8 cellular contexts compared by ENCODE assay signal in genomic region chr20:17431621-17432364, GRCh38.
DNase-seq lines count a peak whose midpoint lies in the region; ATAC-seq, FAIRE-seq and TF ChIP-seq lines count a peak whose summit lies in the region.

No MANE protein-coding gene starts in this region.

- no peak overlapping the region for H3K4me3 ChIP-seq in fibroblast of the aortic adventitia (ENCODE audit: low read depth, low read length)

- TF ChIP-seq CTCF in D721Med (IDR thresholded peaks at IDR 0.05; ENCODE audit: insufficient read depth, missing control alignments) (peak; percentile 78), fibroblast of the aortic adventitia (IDR thresholded peaks at IDR 0.05; ENCODE audit: insufficient read depth, low read length) (peak; percentile 87)

- no peak for FAIRE-seq in D721Med (lab: Jason Lieb, UNC)
- FAIRE-seq in urothelium cell line (lab: Jason Lieb, UNC), result no peak

- DNase-seq in D721Med (ENCODE audit: insufficient read length, low spot score), result no peak
- peak; percentile 81 for DNase-seq in NCI-H748 treated with DMSO at 0.1 percent for 48 hours (lab: John Stamatoyannopoulos, UW)
- DNase-seq in activated T-cell treated with anti-CD3 and anti-CD28 coated beads for 48 hours (ENCODE audit: low read depth), result peak; percentile 21
- peak; percentile 66 for DNase-seq in fibroblast of the aortic adventitia (ENCODE audit: low read depth)
- peak in 42 of 56 donors; percentile 2 to 77 (median 28) for DNase-seq in nucleus accumbens (lab: John Stamatoyannopoulos, UW)
- peak; percentile 59 for DNase-seq in urothelium cell line (ENCODE audit: low spot score)

- peak; percentile 54 for ATAC-seq in HG02981 (IDR thresholded peaks at IDR 0.05; ENCODE audit: unreplicated experiment)
- ATAC-seq in GM21717 (IDR thresholded peaks at IDR 0.05; ENCODE audit: unreplicated experiment), result no peak
